ENCODE assay signal across 12 cellular contexts in genomic region chr1:54745864-54746263, GRCh38. TPM values are rescaled to one million over a fixed set of nuclear protein-coding genes. Genes with fewer than 3 reads are reported as not detected.
"Had no signal": no experiment of that assay in that cellular context is flagged by ENCODE, and none has a peak within 500 bp of the region (broad histone marks: within the 10 kb centered on the region; RNA-seq: fewer than 3 reads in every experiment).

No MANE protein-coding gene starts in this region.

- H3K4me1 ChIP-seq: HAP-1 had no signal

- DNase-seq: GM23248, GOT3, H7, H9, HCEC 1CT, HFFc6 had no signal

- H3K4me3 Mint-ChIP-seq: GM23338, H9, HFFc6 had no signal

- H3K9ac ChIP-seq: GM23248 had no signal

- H3K9me3 Mint-ChIP-seq: HFFc6 had no signal

- H3K9me3 ChIP-seq: HAP-1 had no signal

- ATAC-seq: GM23338, HCT116 had no signal

- H3K27ac ChIP-seq: GM23248 had no signal

- H2AFZ ChIP-seq: GM23248, GM23338 had no signal

- H3K4me2 ChIP-seq: GM23338 had no signal

- FAIRE-seq: H1, H54 had no signal

- H3K27ac Mint-ChIP-seq: GM23338, H9, HFFc6 had no signal

- H3K4me3 ChIP-seq: GM23248, GM23338, HAP-1 had no signal

RNA-seq across cellular contexts. Expression of gene TTC22, which starts 55.3 kb away (rescaled TPM):
- total RNA-seq: GM23248, H4, HFFc6 had no signal
- polyA plus RNA-seq: GM23248 had no signal
